1 cellular context compared by ENCODE assay signal in the genomic region with DNA sequence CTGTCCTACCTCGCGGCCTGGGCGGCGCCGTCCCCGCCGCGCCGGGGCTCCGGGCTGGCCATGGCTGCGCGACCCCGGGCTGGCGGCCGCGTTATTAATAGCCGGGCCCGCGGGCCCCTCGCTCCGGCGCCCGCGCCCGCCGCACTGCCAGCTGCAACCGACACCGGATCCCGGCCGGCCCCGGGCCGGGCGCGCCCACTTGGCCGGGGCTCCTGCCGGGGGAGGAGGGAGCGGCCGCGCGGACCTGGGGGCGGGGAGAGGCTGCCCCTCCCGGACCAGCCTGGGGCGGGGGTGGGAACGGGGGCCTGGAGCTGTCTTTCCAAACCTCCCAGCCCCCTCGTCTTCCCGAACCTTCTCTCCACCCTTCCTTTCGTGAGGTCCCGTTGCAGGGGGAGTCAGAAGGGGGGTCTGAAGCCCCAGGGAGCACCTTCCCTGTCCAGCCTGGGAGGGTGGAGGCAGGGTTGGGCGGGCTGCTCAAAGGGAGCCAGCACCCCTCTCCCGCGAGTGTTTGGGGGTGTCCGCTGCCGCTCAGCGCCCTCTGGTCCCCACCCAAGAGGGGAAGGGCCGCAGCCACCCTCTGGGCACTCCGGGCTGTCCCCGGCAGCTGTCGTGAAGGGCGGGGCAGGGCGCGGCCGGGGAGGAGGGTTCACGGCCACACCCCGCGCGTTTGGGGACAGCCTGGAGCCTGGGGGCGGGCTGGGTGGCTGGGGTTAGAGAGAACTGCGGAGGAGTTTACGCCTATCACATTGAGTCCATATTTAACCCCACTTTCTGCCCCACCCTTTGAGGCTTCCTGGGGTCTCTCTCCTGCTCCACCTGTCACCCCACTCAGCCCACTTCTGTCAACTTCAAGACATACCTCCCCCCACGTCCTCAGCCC.
TF ChIP-seq lines count a peak whose summit lies in the region.

Gene SYNC, minus strand, starts transcription at position 172 of the 880 bp plus-strand sequence. Its CDS starts 110 bp downstream, at position 62.

TF ChIP-seq in K562, 482 proteins besides CTCF, POLR2A, EP300 and RAD21 (continued from another document):
- TF ChIP-seq ZNF518B (CRISPR knock-in tag; IDR thresholded peaks at IDR 0.05) (no peak), BMI1 (IDR thresholded peaks at IDR 0.05; ENCODE audit: low read length) (no peak), SIX5 (IDR thresholded peaks at IDR 0.05; ENCODE audit: borderline replicate concordance in 1 of 2, insufficient read depth in 1 of 2, low read depth in 1 of 2, low read length in 2 of 2) (no peak), ZNF717 (CRISPR knock-in tag; IDR thresholded peaks at IDR 0.05) (no peak), SETDB1 (IDR thresholded peaks at IDR 0.05; ENCODE audit: low read length) (no peak), SREBF2 (CRISPR knock-in tag; IDR thresholded peaks at IDR 0.05) (no peak), ZNF764 (CRISPR knock-in tag; IDR thresholded peaks at IDR 0.05; ENCODE audit: low read depth) (no peak), ZNF311 (CRISPR knock-in tag; IDR thresholded peaks at IDR 0.05) (no peak), ZNF174 (CRISPR knock-in tag; IDR thresholded peaks at IDR 0.05) (no peak), MTA1 (IDR thresholded peaks at IDR 0.05; ENCODE audit: borderline replicate concordance) (no peak), KAT2B (IDR thresholded peaks at IDR 0.05; ENCODE audit: low read depth, low read length) (no peak), SMARCB1 (IDR thresholded peaks at IDR 0.05; ENCODE audit: insufficient read length, low read depth) (no peak), XRCC3 (IDR thresholded peaks at IDR 0.05) (no peak), CBX8 (IDR thresholded peaks at IDR 0.05; ENCODE audit: borderline replicate concordance, extremely low read depth, low read depth, low read length, poor library complexity, severe bottlenecking) (no peak), NRF1 (conservative IDR thresholded peaks at IDR 0.05 in 1 of 2, IDR thresholded peaks at IDR 0.05 in 1 of 2) (peak; percentile 44 to 52), NCOA4 (IDR thresholded peaks at IDR 0.05; ENCODE audit: partially characterized antibody) (no peak), TAF15 (IDR thresholded peaks at IDR 0.05; ENCODE audit: low read depth, low read length) (no peak), NFIX (CRISPR knock-in tag; IDR thresholded peaks at IDR 0.05; ENCODE audit: low read depth) (no peak), MCM2 (IDR thresholded peaks at IDR 0.05; ENCODE audit: low read depth) (no peak), PBX2 (CRISPR knock-in tag; IDR thresholded peaks at IDR 0.05; ENCODE audit: low read depth) (no peak), PBX2 (tag; conservative IDR thresholded peaks at IDR 0.05; ENCODE audit: low read depth) (no peak), EZH2 (IDR thresholded peaks at IDR 0.05; ENCODE audit: borderline replicate concordance, low read depth, low read length) (no peak), ATF1 (CRISPR knock-in tag; IDR thresholded peaks at IDR 0.05) (no peak), ATF1 (tag; IDR thresholded peaks at IDR 0.05) (peak; percentile 40), CBFA2T2 (conservative IDR thresholded peaks at IDR 0.05) (no peak), ZBTB34 (CRISPR knock-in tag; IDR thresholded peaks at IDR 0.05) (no peak), ZNF354B (CRISPR knock-in tag; IDR thresholded peaks at IDR 0.05) (no peak), CEBPG (CRISPR knock-in tag; IDR thresholded peaks at IDR 0.05) (no peak), CEBPG (tag; conservative IDR thresholded peaks at IDR 0.05 in 1 of 2, IDR thresholded peaks at IDR 0.05 in 1 of 2) (no peak), PHB (CRISPR knock-in tag; IDR thresholded peaks at IDR 0.05) (0 out of 2 replicates have a peak, but pooled peaks have one; percentile 25), ELK3 (CRISPR knock-in tag; IDR thresholded peaks at IDR 0.05) (no peak), MEF2A (IDR thresholded peaks at IDR 0.05; ENCODE audit: control insufficient read depth, low read depth, low read length) (no peak), ZNF134 (CRISPR knock-in tag; conservative IDR thresholded peaks at IDR 0.05) (no peak), ESRRA (IDR thresholded peaks at IDR 0.05; ENCODE audit: borderline replicate concordance, low read depth) (no peak), NFE2L1 (tag; IDR thresholded peaks at IDR 0.05; ENCODE audit: borderline replicate concordance, low read depth) (no peak), ZBTB12 (CRISPR knock-in tag; IDR thresholded peaks at IDR 0.05) (no peak)
- TF ChIP-seq, protein P1, sequence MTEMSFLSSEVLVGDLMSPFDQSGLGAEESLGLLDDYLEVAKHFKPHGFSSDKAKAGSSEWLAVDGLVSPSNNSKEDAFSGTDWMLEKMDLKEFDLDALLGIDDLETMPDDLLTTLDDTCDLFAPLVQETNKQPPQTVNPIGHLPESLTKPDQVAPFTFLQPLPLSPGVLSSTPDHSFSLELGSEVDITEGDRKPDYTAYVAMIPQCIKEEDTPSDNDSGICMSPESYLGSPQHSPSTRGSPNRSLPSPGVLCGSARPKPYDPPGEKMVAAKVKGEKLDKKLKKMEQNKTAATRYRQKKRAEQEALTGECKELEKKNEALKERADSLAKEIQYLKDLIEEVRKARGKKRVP (CRISPR knock-in tag; IDR thresholded peaks at IDR 0.05): no peak
